32 cellular contexts compared by ENCODE assay signal in the genomic region with DNA sequence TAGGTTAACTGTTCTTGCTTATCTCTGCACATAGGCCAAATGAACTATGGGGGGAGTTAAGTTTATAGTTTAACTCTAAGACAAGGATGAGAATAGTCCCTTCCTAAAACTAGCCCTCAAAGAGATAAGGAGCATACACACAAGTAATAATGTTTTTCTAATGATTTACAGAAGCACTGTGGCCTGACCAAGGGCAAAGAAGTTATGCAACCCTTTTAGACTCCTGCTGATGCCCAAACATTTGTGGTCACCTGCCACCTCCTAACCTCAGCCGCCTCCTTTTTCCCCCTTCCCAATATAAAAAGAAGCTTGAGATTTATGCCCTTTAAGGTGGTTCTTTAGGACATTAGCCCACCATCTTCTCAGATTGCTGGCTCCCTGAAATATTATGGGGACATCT.
"Had no signal": no experiment of that assay in that cellular context is flagged by ENCODE, and none has a peak within 500 bp of the region (broad histone marks: within the 10 kb centered on the region; RNA-seq: fewer than 3 reads in every experiment).

No MANE protein-coding gene starts in this region.

- H3K4me3 ChIP-seq: MG63 had no signal

- DNase-seq: Karpas-422, Kasumi-1, KBM-7, KG1, MG63, MM.1S, MV-4-11, NCI-H1048, NCI-H1092 treated with DMSO at 0.1 percent for 48 hours, NCI-H1105, NCI-H1105 treated with DMSO at 0.1 percent for 48 hours, NCI-H1417, NCI-H1417 treated with DMSO at 0.1 percent for 48 hours, NCI-H1436, NCI-H1436 treated with DMSO at 0.1 percent for 48 hours, NCI-H146, NCI-H1694, NCI-H1694 treated with DMSO at 0.1 percent for 48 hours, NCI-H187, NCI-H187 treated with DMSO at 0.1 percent for 48 hours, NCI-H1930, NCI-H2029, NCI-H2029 treated with DMSO at 0.1 percent for 48 hours, NCI-H2081, NCI-H2081 treated with DMSO at 0.1 percent for 48 hours, NCI-H2107, NCI-H2171, NCI-H2171 treated with DMSO at 0.1 percent for 48 hours, NCI-H2227 treated with DMSO at 0.1 percent for 48 hours, NCI-H226, NCI-H345, NCI-H446 had no signal

- H3K36me3 ChIP-seq: MG63 had no signal

- H3K27me3 ChIP-seq: MG63 had no signal
